ENCODE assay signal across 14 cellular contexts in the genomic region with DNA sequence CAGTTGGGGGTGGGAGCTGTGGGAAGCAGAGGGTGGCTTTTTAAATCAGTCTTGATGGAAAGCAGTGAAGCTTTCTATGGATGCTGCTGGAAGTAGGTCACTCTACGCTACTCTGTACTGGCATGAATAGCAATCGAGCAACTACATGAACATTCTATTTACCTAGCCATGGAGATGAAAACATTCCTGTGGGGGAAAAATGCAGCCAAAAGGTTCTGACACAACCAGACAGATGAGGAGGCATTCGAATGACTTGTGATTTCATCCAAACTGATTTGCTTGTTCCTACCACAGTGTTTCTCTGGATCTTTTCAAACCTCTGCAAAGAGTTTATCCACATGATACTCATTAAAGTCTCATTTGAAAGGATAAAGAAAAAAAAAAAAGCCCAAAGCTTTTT.
"Had no signal": no experiment of that assay in that cellular context is flagged by ENCODE, and none has a peak within 500 bp of the region (broad histone marks: within the 10 kb centered on the region; RNA-seq: fewer than 3 reads in every experiment).

No MANE protein-coding gene starts in this region.

- H3K36me3 ChIP-seq: cardiac muscle cell, thyroid gland had no signal

- H3K27me3 ChIP-seq: cardiac muscle cell, thyroid gland had no signal

- H3K4me3 ChIP-seq: cardiac muscle cell, thyroid gland had no signal

- H3K9me3 ChIP-seq: SK-N-SH, thyroid gland had no signal

- DNase-seq: activated CD4-positive, alpha-beta T cell treated with anti-CD3 and anti-CD28 coated beads for 48 hours; activated CD4-positive, CD25-positive, alpha-beta regulatory T cell; activated CD8-positive, alpha-beta T cell treated with anti-CD3 and anti-CD28 coated beads for 36 hours; activated naive CD4-positive, alpha-beta T cell treated with Interleukin-2 at 50 U/mL for 16 hours; activated T-cell treated with anti-CD3 and anti-CD28 coated beads, Interleukin-2, amount 50 U/mL, for 1 hour; endodermal cell; head of caudate nucleus; mesendoderm; naive thymus-derived CD8-positive, alpha-beta T cell; SK-N-SH; stimulated activated naive B cell treated with anti-CD40 and anti-IgM and Interleukin-4, amounts not matched to agents 10 μg/mL and 1 μg/mL and 100 μg/mL, for 72 hours; thyroid gland had no signal

- ATAC-seq: activated CD8-positive, alpha-beta T cell treated with anti-CD3 and anti-CD28 coated beads for 36 hours; naive thymus-derived CD8-positive, alpha-beta T cell; stimulated activated naive B cell treated with anti-CD40 and anti-IgM and Interleukin-4, amounts not matched to agents 10 μg/mL and 1 μg/mL and 100 μg/mL, for 72 hours had no signal

- H3K4me1 ChIP-seq: parathyroid adenoma, thyroid gland had no signal
